In the genomic region with DNA sequence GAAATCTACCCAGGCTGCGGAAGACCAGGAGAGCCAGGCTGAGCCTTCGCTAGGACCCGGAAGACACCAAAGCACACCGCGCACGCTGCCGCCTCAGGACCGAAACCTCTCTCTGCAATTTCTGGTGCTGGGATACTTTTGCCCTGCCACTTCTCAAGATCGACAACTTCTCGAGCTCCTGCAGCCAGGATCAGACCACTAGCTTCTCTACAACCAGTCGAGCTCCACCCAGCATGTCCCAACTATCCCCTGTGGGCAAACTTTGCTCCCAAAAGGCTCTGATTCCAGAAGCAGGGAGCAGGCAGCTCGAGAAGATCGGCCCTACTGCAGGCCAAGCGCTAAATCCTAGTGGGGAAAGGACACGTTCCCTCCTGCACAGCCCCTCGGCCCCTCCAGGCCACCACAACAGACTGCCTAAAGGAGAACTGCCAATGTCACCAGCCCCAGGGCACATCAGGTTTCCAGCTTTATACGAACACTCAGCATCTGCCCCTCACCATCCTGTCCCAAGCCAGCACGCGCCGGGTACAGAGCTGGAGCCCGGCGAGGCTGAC, we compare ENCODE assay signal across 8 cellular contexts. TPM values are rescaled to one million over a fixed set of nuclear protein-coding genes. Genes with fewer than 3 reads are reported as not detected.
DNase-seq lines count a peak whose midpoint lies in the region; ATAC-seq and TF ChIP-seq lines count a peak whose summit lies in the region.

No MANE protein-coding gene starts in this region.

- H3K4me3 ChIP-seq in Caco-2 (ENCODE audit: low read depth, low read length) (peak overlapping the region; percentile 98), adrenal gland (peak overlapping the region; percentile 61 to 98 (median 86))

- H3K36me3 Mint-ChIP-seq in Caco-2 (ENCODE audit: insufficient read depth, unreplicated experiment) = peaks cover 65% of the 10 kb centered on the region

- H3K4me3 Mint-ChIP-seq in Caco-2 (ENCODE audit: unreplicated experiment) = peak overlapping the region; percentile 86

- TF ChIP-seq CTCF in Caco-2 (IDR thresholded peaks at IDR 0.05; ENCODE audit: insufficient read depth in 1 of 2, low read depth in 1 of 2, low read length in 1 of 2, severe bottlenecking in 1 of 2, unreplicated experiment in 1 of 2) (no peak), adrenal gland (IDR thresholded peaks at IDR 0.05) (no peak)

- ATAC-seq in left ventricle myocardium superior = peak; percentile 6
- no peak for ATAC-seq in HG02884 (IDR thresholded peaks at IDR 0.05; ENCODE audit: unreplicated experiment)

- no peaks in the 10 kb centered on the region for H3K9me3 Mint-ChIP-seq in Caco-2 (ENCODE audit: unreplicated experiment)

- H3K27me3 ChIP-seq in Caco-2 (replicated peaks; ENCODE audit: control insufficient read depth, insufficient read depth, low read length) (no peaks in the 10 kb centered on the region), adrenal gland (no peaks in the 10 kb centered on the region)

- POLR2A ChIA-PET in Caco-2 (lab: Charles Lee) = interaction anchor here (0.6 to 4.1 kb wide), 8 partner anchors 9 to 198 kb away, joined by 3 to 40 read pairs (median 5); a partner anchor contains a TSS

- no peaks in the 10 kb centered on the region for H3K27me3 Mint-ChIP-seq in Caco-2 (ENCODE audit: insufficient read depth, unreplicated experiment)

- intact Hi-C loops in Caco-2 (cut with micrococcal nuclease; ENCODE audit: unreplicated experiment) (loop anchor here (1.0 to 5.0 kb wide), 4 partner anchors 39 to 179 kb away; a partner anchor contains a TSS), adrenal gland (cut with DNase I) (loop anchor here in 1 of 2 donors (10.0 kb wide), 1 partner anchor 176 kb away; no protein-coding TSS in a partner anchor), left ventricle myocardium superior (cut with micrococcal nuclease) (no loop called here)

- H3K27ac ChIP-seq in adrenal gland = peak overlapping the region; percentile 86 to 98 (median 95)

- H3K4me1 ChIP-seq in Caco-2 (peaks cover 18% of the 10 kb centered on the region), adrenal gland (replicated peaks in 1 of 2) (peaks cover 25 to 55% of the 10 kb centered on the region in 2 donors)

- WGBS in adrenal gland, 4 donors = 0 to 1% (median 0%) methylated on average over 9 to 22 of the region's 22 CpGs

- CTCF ChIA-PET in Caco-2 (lab: Charles Lee) = interaction anchor here (1.0 to 3.0 kb wide), 6 partner anchors 41 to 305 kb away, joined by 3 to 20 read pairs (median 3); a partner anchor contains a TSS

- H3K9me3 ChIP-seq in Caco-2 = no peaks in the 10 kb centered on the region
- H3K9me3 ChIP-seq in adrenal gland (replicated peaks in 1 of 3) = no peaks in the 10 kb centered on the region

- DNase-seq in Caco-2 (peak in 1 of 2 experiments; percentile 48), HT1080 (ENCODE audit: low read depth) (peak; percentile 38), SK-MEL-5 (ENCODE audit: low read depth, low spot score) (peak; percentile 37), adrenal gland (peak in 6 of 7 donors; percentile 58 to 77 (median 70)), left ventricle myocardium superior (peak; percentile 65), renal cortical epithelial cell (ENCODE audit: low read depth) (peak; percentile 30), GDM1 (lab: John Stamatoyannopoulos, UW) (no peak)

- H3K4me1 Mint-ChIP-seq in Caco-2 (ENCODE audit: low read depth, unreplicated experiment) = peaks cover 16% of the 10 kb centered on the region

- H3K27ac Mint-ChIP-seq in Caco-2 (ENCODE audit: unreplicated experiment) = peak overlapping the region; percentile 100

- TSS peak; percentile 25 for BruUV-seq in Caco-2 (replicated peaks; lab: Mats Ljungman, UMichigan)

- TF ChIP-seq POLR2A in adrenal gland (IDR thresholded peaks at IDR 0.05) = peak in 1 of 2 donors; percentile 27

- H3K36me3 ChIP-seq in Caco-2 (ENCODE audit: control insufficient read depth, insufficient read depth, low read length) = no peaks in the 10 kb centered on the region
- H3K36me3 ChIP-seq in adrenal gland (replicated peaks in 1 of 2) = peaks cover 0 to 10% of the 10 kb centered on the region in 2 donors

- in situ Hi-C loops in SK-MEL-5 (cut with HindIII; ENCODE audit: low pct_unique_long_range_greater_than_20kb, low sequenced_read_pairs) = no loop called here

RNA-seq across cellular contexts. Expression of a gene that starts 1.0 kb away (rescaled TPM):
- total RNA-seq in Caco-2 (2022) (53.5 and 53.7 TPM in 2 replicates), adrenal gland (10 to 100 TPM; 13.0 to 45.8 (median 32.2) TPM), left ventricle myocardium superior (24.0 TPM), renal cortical epithelial cell (17.0 and 23.5 TPM in 2 replicates)
- 30.8 and 32.1 TPM in 2 replicates for total RNA-seq in HT1080 (2014; rRNA removed; shearing (Covaris generic))
- 9.6 and 12.1 TPM in 2 replicates for polyA plus RNA-seq in HT1080 (2015; cell fraction: cytosol; rRNA removed)
- polyA plus RNA-seq in HT1080 (2015; cell fraction: nucleus; rRNA removed) = 34.0 and 35.1 TPM in 2 replicates
- total RNA-seq in SK-MEL-5 (2014; rRNA removed; shearing (Covaris generic)) = 11.5 and 11.9 TPM in 2 replicates
- polyA plus RNA-seq in SK-MEL-5 (2015; cell fraction: cytosol; rRNA removed) = 11.7 and 20.3 TPM in 2 replicates
- 32.0 and 44.1 TPM in 2 replicates for polyA plus RNA-seq in SK-MEL-5 (2015; cell fraction: nucleus; rRNA removed)
- polyA plus RNA-seq in adrenal gland = 10 to 100 TPM; 13.4 to 41.7 (median 27.0) TPM

RNA-seq across cellular contexts. Expression of a gene that starts 40.2 kb away (rescaled TPM):
- 112 and 127 TPM in 2 replicates for total RNA-seq in Caco-2 (2022)
- total RNA-seq in HT1080 (2014; rRNA removed; shearing (Covaris generic)) = 44.8 and 56.1 TPM in 2 replicates
- 27.1 and 27.2 TPM in 2 replicates for polyA plus RNA-seq in HT1080 (2015; cell fraction: cytosol; rRNA removed)
- polyA plus RNA-seq in HT1080 (2015; cell fraction: nucleus; rRNA removed) = 243 and 267 TPM in 2 replicates
- 41.1 and 41.9 TPM in 2 replicates for total RNA-seq in SK-MEL-5 (2014; rRNA removed; shearing (Covaris generic))
- polyA plus RNA-seq in SK-MEL-5 (2015; cell fraction: cytosol; rRNA removed) = 28.5 and 33.8 TPM in 2 replicates
- 295 and 414 TPM in 2 replicates for polyA plus RNA-seq in SK-MEL-5 (2015; cell fraction: nucleus; rRNA removed)
- total RNA-seq in adrenal gland = 100 to 1,000 TPM in 5 of 8 donors, 10 to 100 TPM in 3; 48.3 to 206 (median 131) TPM
- polyA plus RNA-seq in adrenal gland = 100 to 1,000 TPM in 2 of 3 donors, 10 to 100 TPM in 1; 60.5 to 652 (median 264) TPM
- 82.5 TPM for total RNA-seq in left ventricle myocardium superior
- total RNA-seq in renal cortical epithelial cell = 42.4 and 80.6 TPM in 2 replicates

RNA-seq across cellular contexts. Expression of a gene that starts 46.3 kb away (rescaled TPM):
- 154 and 170 TPM in 2 replicates for total RNA-seq in Caco-2 (2022)
- total RNA-seq in HT1080 (2014; rRNA removed; shearing (Covaris generic)) = 25.2 and 31.7 TPM in 2 replicates
- polyA plus RNA-seq in HT1080 (2015; cell fraction: cytosol; rRNA removed) = 33.0 and 36.8 TPM in 2 replicates
- 30.5 and 31.7 TPM in 2 replicates for polyA plus RNA-seq in HT1080 (2015; cell fraction: nucleus; rRNA removed)
- total RNA-seq in SK-MEL-5 (2014; rRNA removed; shearing (Covaris generic)) = 16.2 and 22.6 TPM in 2 replicates
- polyA plus RNA-seq in SK-MEL-5 (2015; cell fraction: cytosol; rRNA removed) = 34.0 and 53.8 TPM in 2 replicates
- polyA plus RNA-seq in SK-MEL-5 (2015; cell fraction: nucleus; rRNA removed) = 30.9 TPM in 2 replicates
- total RNA-seq in adrenal gland = 100 to 1,000 TPM in 2 of 8 donors, 10 to 100 TPM in 6; 28.0 to 109 (median 55.2) TPM
- polyA plus RNA-seq in adrenal gland = 10 to 100 TPM; 24.5 to 58.6 (median 26.7) TPM
- total RNA-seq in left ventricle myocardium superior = 67.4 TPM
- 8.7 and 30.7 TPM in 2 replicates for total RNA-seq in renal cortical epithelial cell
